In the genomic region with DNA sequence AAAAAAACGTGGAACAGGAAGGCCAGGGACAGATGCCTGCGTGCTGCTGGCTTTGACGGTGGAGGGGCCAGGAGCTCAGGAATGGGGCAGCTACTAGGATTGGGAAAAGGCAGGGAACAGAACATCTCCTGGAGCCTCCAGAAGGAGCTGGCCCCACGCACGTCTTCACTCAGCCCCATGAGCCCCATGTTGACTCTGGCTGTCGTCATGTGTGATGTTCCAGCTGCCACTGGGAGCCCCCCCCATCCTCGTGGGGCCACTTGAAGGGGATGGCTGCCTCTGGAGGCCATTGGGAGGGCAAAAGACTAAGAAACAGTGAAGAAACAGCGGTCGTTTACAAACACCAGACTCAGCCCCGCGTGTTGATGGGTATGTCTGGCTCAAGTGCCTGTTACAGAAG, we compare ENCODE assay signal across 18 cellular contexts. TPM values are rescaled to one million over a fixed set of nuclear protein-coding genes. Genes with fewer than 3 reads are reported as not detected.
DNase-seq lines count a peak whose midpoint lies in the region; ATAC-seq and TF ChIP-seq lines count a peak whose summit lies in the region.
"Had no signal": no experiment of that assay in that cellular context is flagged by ENCODE, and none has a peak within 500 bp of the region (broad histone marks: within the 10 kb centered on the region; RNA-seq: fewer than 3 reads in every experiment).

No MANE protein-coding gene starts in this region.

- no peaks in the 10 kb centered on the region for H3K36me3 Mint-ChIP-seq in nephron progenitor cell (ENCODE audit: low read depth)

- peaks cover 11% of the 10 kb centered on the region for H3K36me3 ChIP-seq in right atrium auricular region
- peaks cover 34% of the 10 kb centered on the region for H3K36me3 ChIP-seq in left ventricle myocardium inferior
- H3K36me3 ChIP-seq in upper lobe of right lung, result peaks cover 17% of the 10 kb centered on the region
- H3K36me3 ChIP-seq in tibial nerve, result peaks cover 0 to 80% (median 0%) of the 10 kb centered on the region in 3 donors
- H3K36me3 ChIP-seq: HAP-1 had no signal

- peaks cover 6% of the 10 kb centered on the region for H3K27me3 Mint-ChIP-seq in nephron progenitor cell (ENCODE audit: low read depth, poor library complexity)

- TF ChIP-seq POLR2A in tibial nerve (IDR thresholded peaks at IDR 0.05), result no peak

- no peak overlapping the region for H3K4me3 ChIP-seq in right atrium auricular region
- H3K4me3 ChIP-seq in left ventricle myocardium inferior, result no peak overlapping the region
- H3K4me3 ChIP-seq in upper lobe of right lung, result no peak overlapping the region
- no peak overlapping the region for H3K4me3 ChIP-seq in tibial nerve
- H3K4me3 ChIP-seq: BLaER1 treated with 17β-estradiol and CSF1 and Interleukin-3, amounts not matched to agents 10 nM and 100 nM; HAP-1 had no signal

- H3K27me3 ChIP-seq in right atrium auricular region (no peaks in the 10 kb centered on the region), left ventricle myocardium inferior (ENCODE audit: low read depth) (no peaks in the 10 kb centered on the region), upper lobe of right lung (no peaks in the 10 kb centered on the region), tibial nerve (no peaks in the 10 kb centered on the region)

- 62 to 66% methylated on average over 11 of the region's 11 CpGs for WGBS in tibial nerve, 2 donors

- DNase-seq in Right ventricle myocardium superior (peak; percentile 69), right atrium auricular region (ENCODE audit: low spot score) (no peak), left ventricle myocardium inferior (peak; percentile 57), nephron progenitor cell (no peak), upper lobe of right lung (no peak), tibial nerve (ENCODE audit: low spot score in 2 of 2) (no peak)
- DNase-seq: DMS153, EL, Kasumi-1, NCI-H1417, NCI-H1930, NCI-H510A, RPMI8226 had no signal

- ATAC-seq in Right ventricle myocardium superior (ENCODE audit: poor library complexity) (peak; percentile 66), upper lobe of right lung (peak; percentile 31), GM19463 (IDR thresholded peaks at IDR 0.05; ENCODE audit: unreplicated experiment) (no peak), HG03520 (IDR thresholded peaks at IDR 0.05; ENCODE audit: unreplicated experiment) (no peak)
- ATAC-seq: HepG2 had no signal

- H3K9me3 Mint-ChIP-seq in nephron progenitor cell, result no peaks in the 10 kb centered on the region

- peaks cover 13% of the 10 kb centered on the region for H3K4me1 Mint-ChIP-seq in nephron progenitor cell

- no peaks in the 10 kb centered on the region for H3K9me3 ChIP-seq in right atrium auricular region
- H3K9me3 ChIP-seq in left ventricle myocardium inferior (replicated peaks), result no peaks in the 10 kb centered on the region
- no peaks in the 10 kb centered on the region for H3K9me3 ChIP-seq in upper lobe of right lung
- no peaks in the 10 kb centered on the region for H3K9me3 ChIP-seq in tibial nerve
- H3K9me3 ChIP-seq: BLaER1 treated with 17β-estradiol and CSF1 and Interleukin-3, amounts not matched to agents 10 nM and 100 nM; HAP-1 had no signal

- H3K27ac ChIP-seq in right atrium auricular region, result no peak overlapping the region
- H3K27ac ChIP-seq in left ventricle myocardium inferior (replicated peaks), result peak overlapping the region; percentile 28
- H3K27ac ChIP-seq in upper lobe of right lung, result no peak overlapping the region
- H3K27ac ChIP-seq in tibial nerve, result peak overlapping the region in 1 of 4 donors; percentile 23
- H3K27ac ChIP-seq: BLaER1 treated with 17β-estradiol and CSF1 and Interleukin-3, amounts not matched to agents 10 nM and 100 nM had no signal

- no peak for TF ChIP-seq CTCF in right atrium auricular region (IDR thresholded peaks at IDR 0.05)
- no peak for TF ChIP-seq CTCF in left ventricle myocardium inferior (IDR thresholded peaks at IDR 0.05; ENCODE audit: borderline replicate concordance)
- no peak for TF ChIP-seq CTCF in nephron progenitor cell (IDR thresholded peaks at IDR 0.05)
- no peak for TF ChIP-seq CTCF in upper lobe of right lung (IDR thresholded peaks at IDR 0.05)
- no peak for TF ChIP-seq CTCF in tibial nerve (IDR thresholded peaks at IDR 0.05)

- no peak overlapping the region for H3K4me3 Mint-ChIP-seq in nephron progenitor cell

- H3K27ac Mint-ChIP-seq in nephron progenitor cell, result peak overlapping the region; percentile 78

- H3K4me1 ChIP-seq in right atrium auricular region (no peaks in the 10 kb centered on the region), left ventricle myocardium inferior (no peaks in the 10 kb centered on the region), upper lobe of right lung (no peaks in the 10 kb centered on the region), tibial nerve (no peaks in the 10 kb centered on the region)
- H3K4me1 ChIP-seq: HAP-1 had no signal

- TF ChIP-seq EP300 in tibial nerve (IDR thresholded peaks at IDR 0.05), result no peak

- intact Hi-C loops in Right ventricle myocardium superior (cut with DNase I), result no loop called here
- intact Hi-C loops in left ventricle myocardium inferior (cut with micrococcal nuclease), result no loop called here
- intact Hi-C loops in upper lobe of right lung (cut with DNase I), result no loop called here

RNA-seq across cellular contexts. Expression of a gene that starts 18.5 kb away (rescaled TPM):
- total RNA-seq in Right ventricle myocardium superior (40.4 TPM), right atrium auricular region (10 to 100 TPM; 50.6 to 90.4 TPM), left ventricle myocardium inferior (39.2 TPM), upper lobe of right lung (85.2 TPM), tibial nerve (100 to 1,000 TPM in 2 of 4 donors, 10 to 100 TPM in 2; 83.4 to 157 (median 106) TPM)

RNA-seq across cellular contexts. Expression of a gene that starts 26.5 kb away (rescaled TPM):
- total RNA-seq in Right ventricle myocardium superior (15.9 TPM), right atrium auricular region (10 to 100 TPM; 12.6 to 18.8 TPM), left ventricle myocardium inferior (15.5 TPM), upper lobe of right lung (32.8 TPM), tibial nerve (10 to 100 TPM; 15.1 to 80.1 (median 43.2) TPM)

RNA-seq across cellular contexts. Expression of a gene that starts 26.7 kb away (rescaled TPM):
- total RNA-seq in Right ventricle myocardium superior (1.00 TPM), right atrium auricular region (1 to 10 TPM in 1 of 2 donors, under 1 TPM in 1; 0.39 to 1.3 TPM), left ventricle myocardium inferior (0.63 TPM), upper lobe of right lung (1.0 TPM), tibial nerve (1 to 10 TPM in 2 of 4 donors, under 1 TPM in 1, not detected in 1; 0.44 to 1.5 (median 1.4) TPM)

RNA-seq across cellular contexts. Expression of a gene that starts 26.7 kb away (rescaled TPM):
- total RNA-seq in Right ventricle myocardium superior, result 53.0 TPM
- total RNA-seq in right atrium auricular region, result 10 to 100 TPM; 30.7 to 33.0 TPM
- 52.7 TPM for total RNA-seq in left ventricle myocardium inferior
- total RNA-seq in upper lobe of right lung, result 43.9 TPM
- 10 to 100 TPM; 18.0 to 36.6 (median 22.9) TPM for total RNA-seq in tibial nerve

RNA-seq across cellular contexts. Expression of a gene that starts 36.2 kb away (rescaled TPM):
- total RNA-seq in Right ventricle myocardium superior (not detected), right atrium auricular region (not detected), left ventricle myocardium inferior (not detected), upper lobe of right lung (not detected), tibial nerve (not detected)
- total RNA-seq: HepG2 had no signal

Comparison
In these comparisons a context has a peak if more than half of its experiments do, and no peak if none do; other contexts are left out.
1. DNase-seq: peak in Right ventricle myocardium superior (single experiment) and left ventricle myocardium inferior (single experiment); none in right atrium auricular region (single experiment), nephron progenitor cell (single experiment), upper lobe of right lung (single experiment) and tibial nerve (0 of 2).
2. ATAC-seq: peak in Right ventricle myocardium superior (single experiment) and upper lobe of right lung (single experiment); none in GM19463 (single experiment) and HG03520 (single experiment).